In the genomic region with DNA sequence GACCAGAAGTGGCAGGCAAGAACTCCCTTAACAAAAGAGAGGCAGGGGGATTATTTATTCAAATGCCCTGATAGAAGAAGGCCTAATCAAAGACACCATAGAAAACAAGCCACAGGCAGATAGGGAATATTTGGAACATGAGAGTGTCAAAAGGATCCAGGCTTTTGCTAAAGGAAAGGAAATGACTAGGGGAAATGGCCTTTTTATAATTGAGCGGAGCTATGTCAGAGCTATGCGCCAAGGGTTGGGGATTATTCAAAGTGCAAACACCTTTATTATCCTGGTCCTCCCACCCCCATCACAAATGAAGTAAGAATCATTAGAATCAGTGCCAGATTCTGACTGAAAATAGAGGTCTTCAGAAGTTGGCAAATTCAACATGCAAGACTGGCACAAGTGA, we compare ENCODE assay signal across 1 cellular context.
TF ChIP-seq lines count a peak whose summit lies in the region.

No MANE protein-coding gene starts in this region.

TF ChIP-seq in endothelial cell of umbilical vein, 7 proteins besides CTCF, POLR2A, EP300 and RAD21:
- TF ChIP-seq JUN (IDR thresholded peaks at IDR 0.05; ENCODE audit: borderline replicate concordance, insufficient read depth, insufficient read length, low read depth) (no peak), MAX (IDR thresholded peaks at IDR 0.05; ENCODE audit: insufficient read depth, insufficient read length) (no peak), FOS (IDR thresholded peaks at IDR 0.05; ENCODE audit: borderline replicate concordance, insufficient read depth, low read length) (peak; percentile 28)
